ENCODE assay signal across 8 cellular contexts in genomic region chr1:84573967-84574842, GRCh38. TPM values are rescaled to one million over a fixed set of nuclear protein-coding genes. Genes with fewer than 3 reads are reported as not detected.
DNase-seq lines count a peak whose midpoint lies in the region; ATAC-seq, FAIRE-seq and TF ChIP-seq lines count a peak whose summit lies in the region.

CTBS (minus strand) TSS chr1:84574440; CDS start chr1:84574415, 25 bp downstream.

- no peak for TF ChIP-seq CTCF in heart right ventricle (IDR thresholded peaks at IDR 0.05)
- no peak for TF ChIP-seq CTCF in upper lobe of left lung (IDR thresholded peaks at IDR 0.05)

- H3K27ac ChIP-seq in heart right ventricle, result peak within 1 kb of the TSS; percentile 88 to 100 (median 98)
- peak within 1 kb of the TSS; percentile 98 to 100 (median 98) for H3K27ac ChIP-seq in upper lobe of left lung

- H3K4me1 ChIP-seq in heart right ventricle (peaks cover 0 to 41% (median 14%) of the 10 kb centered on the region in 9 donors), upper lobe of left lung (peaks cover 11 to 32% (median 21%) of the 10 kb centered on the region in 4 donors)

- TF ChIP-seq EP300 in upper lobe of left lung (IDR thresholded peaks at IDR 0.05), result peak in 1 of 4 donors; percentile 44

- WGBS in heart right ventricle, 2 donors, result 0 to 1% methylated on average over 66 to 67 of the region's 67 CpGs
- WGBS in upper lobe of left lung, 2 donors, result 1 to 2% methylated on average over 17 to 44 of the region's 67 CpGs

- FAIRE-seq in GM12892 (lab: Jason Lieb, UNC), result peak; percentile 91

- peaks cover 0 to 20% (median 0%) of the 10 kb centered on the region in 9 donors for H3K36me3 ChIP-seq in heart right ventricle
- peaks cover 0 to 4% (median 2%) of the 10 kb centered on the region in 4 donors for H3K36me3 ChIP-seq in upper lobe of left lung

- peak within 1 kb of the TSS; percentile 53 to 88 (median 74) for H3K4me3 ChIP-seq in heart right ventricle
- peak within 1 kb of the TSS; percentile 56 to 63 (median 60) for H3K4me3 ChIP-seq in upper lobe of left lung

- ATAC-seq in HG02763 (IDR thresholded peaks at IDR 0.05; ENCODE audit: unreplicated experiment) (peak; percentile 84), heart right ventricle (peak; percentile 96 to 100 (median 98)), upper lobe of left lung (ENCODE audit: low FRiP score in 2 of 2) (peak; percentile 97 to 99)

- TF ChIP-seq POLR2A in GM12892 (IDR thresholded peaks at IDR 0.05; ENCODE audit: low read depth, low read length) (peak; percentile 97), upper lobe of left lung (IDR thresholded peaks at IDR 0.05) (peak in 3 of 4 donors; percentile 58 to 86 (median 82))

- intact Hi-C loops in heart right ventricle (cut with DNase I), result loop anchor here in 7 of 10 donors (1.0 to 10.0 kb wide), 5 partner anchors 67 to 97 kb away; partner anchors contain the start of genes GNG5 (in 7 of the 7), SPATA1 (in 7 of the 7) and RPF1 (in 1 of the 7)
- intact Hi-C loops in posterior cingulate gyrus (cut with DNase I), result loop anchor here (1.0 to 2.0 kb wide), 2 partner anchors 67 to 95 kb away; partner anchors contain the start of genes GNG5, RPF1 and SPATA1

- H3K9me3 ChIP-seq in heart right ventricle (no peaks in the 10 kb centered on the region), upper lobe of left lung (no peaks in the 10 kb centered on the region)

- H3K27me3 ChIP-seq in heart right ventricle, result no peaks in the 10 kb centered on the region
- H3K27me3 ChIP-seq in upper lobe of left lung, result no peaks in the 10 kb centered on the region

- peak; percentile 87 for DNase-seq in GM12892 (ENCODE audit: insufficient read length)
- peak; percentile 83 to 91 (median 84) for DNase-seq in NCI-H1417 (lab: John Stamatoyannopoulos, UW)
- peak; percentile 81 to 89 (median 82) for DNase-seq in T-helper 1 cell
- DNase-seq in amniotic epithelial cell (ENCODE audit: low read depth), result peak; percentile 83
- peak; percentile 90 to 92 for DNase-seq in heart right ventricle
- DNase-seq in posterior cingulate gyrus, result peak; percentile 65 to 97 (median 82)
- DNase-seq in upper lobe of left lung, result peak; percentile 88 to 97

RNA-seq across cellular contexts. Expression of gene CTBS, which starts in this region (rescaled TPM):
- polyA plus RNA-seq in GM12892 (2012; ENCODE audit: missing spikeins), result 14.9 TPM
- total RNA-seq in heart right ventricle, result 10 to 100 TPM in 1 of 10 donors, 1 to 10 TPM in 9; 5.8 to 13.2 (median 7.3) TPM
- 1 to 10 TPM; 3.5 to 4.2 TPM for polyA plus RNA-seq in heart right ventricle
- 10 to 100 TPM in 5 of 6 donors, 1 to 10 TPM in 1; 3.0 to 24.7 (median 19.0) TPM for total RNA-seq in upper lobe of left lung

Comparison
In these comparisons a context has a peak if more than half of its experiments do, and no peak if none do; other contexts are left out.
1. Peak in every context shown above with its lines: DNase-seq, ATAC-seq, H3K4me3 ChIP-seq and H3K27ac ChIP-seq.